1 cellular context compared by ENCODE assay signal in the genomic region with DNA sequence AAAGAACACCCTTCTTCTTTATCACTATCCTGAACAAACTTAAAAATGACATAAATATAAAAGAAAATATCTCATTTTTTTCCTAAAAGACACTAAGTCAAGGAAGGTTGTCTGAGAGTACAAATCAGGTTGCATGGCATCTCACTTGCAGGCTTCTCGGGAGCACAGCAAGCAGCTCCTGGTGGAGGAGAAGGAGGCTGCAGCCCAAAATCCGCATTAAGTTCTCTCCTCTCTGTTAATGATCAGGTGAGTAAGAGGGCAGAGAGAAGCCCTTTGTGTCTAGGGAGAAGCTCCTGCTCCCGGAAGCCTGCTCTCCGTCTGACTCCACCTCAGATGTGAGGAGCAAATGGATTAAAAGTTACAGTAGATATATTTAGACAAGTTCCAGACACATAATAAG.
TF ChIP-seq lines count a peak whose summit lies in the region.

No MANE protein-coding gene starts in this region.

TF ChIP-seq in HCT116, 20 proteins besides CTCF, POLR2A, EP300 and RAD21 (continued from another document):
- TF ChIP-seq, protein P1, sequence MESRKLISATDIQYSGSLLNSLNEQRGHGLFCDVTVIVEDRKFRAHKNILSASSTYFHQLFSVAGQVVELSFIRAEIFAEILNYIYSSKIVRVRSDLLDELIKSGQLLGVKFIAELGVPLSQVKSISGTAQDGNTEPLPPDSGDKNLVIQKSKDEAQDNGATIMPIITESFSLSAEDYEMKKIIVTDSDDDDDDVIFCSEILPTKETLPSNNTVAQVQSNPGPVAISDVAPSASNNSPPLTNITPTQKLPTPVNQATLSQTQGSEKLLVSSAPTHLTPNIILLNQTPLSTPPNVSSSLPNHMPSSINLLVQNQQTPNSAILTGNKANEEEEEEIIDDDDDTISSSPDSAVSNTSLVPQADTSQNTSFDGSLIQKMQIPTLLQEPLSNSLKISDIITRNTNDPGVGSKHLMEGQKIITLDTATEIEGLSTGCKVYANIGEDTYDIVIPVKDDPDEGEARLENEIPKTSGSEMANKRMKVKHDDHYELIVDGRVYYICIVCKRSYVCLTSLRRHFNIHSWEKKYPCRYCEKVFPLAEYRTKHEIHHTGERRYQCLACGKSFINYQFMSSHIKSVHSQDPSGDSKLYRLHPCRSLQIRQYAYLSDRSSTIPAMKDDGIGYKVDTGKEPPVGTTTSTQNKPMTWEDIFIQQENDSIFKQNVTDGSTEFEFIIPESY (IDR thresholded peaks at IDR 0.05; ENCODE audit: extremely low read depth, insufficient replicate concordance, low read length), result no peak
- TF ChIP-seq, protein P2, sequence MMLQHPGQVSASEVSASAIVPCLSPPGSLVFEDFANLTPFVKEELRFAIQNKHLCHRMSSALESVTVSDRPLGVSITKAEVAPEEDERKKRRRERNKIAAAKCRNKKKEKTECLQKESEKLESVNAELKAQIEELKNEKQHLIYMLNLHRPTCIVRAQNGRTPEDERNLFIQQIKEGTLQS (IDR thresholded peaks at IDR 0.05), result no peak
- TF ChIP-seq SP1 (IDR thresholded peaks at IDR 0.05; ENCODE audit: low read depth) (no peak), TCF7L2 (IDR thresholded peaks at IDR 0.05; ENCODE audit: borderline replicate concordance, extremely low read depth, insufficient read depth, insufficient read length) (no peak), ELF1 (IDR thresholded peaks at IDR 0.05; ENCODE audit: borderline replicate concordance, low read depth) (no peak), ZFX (IDR thresholded peaks at IDR 0.05) (no peak), SIN3A (IDR thresholded peaks at IDR 0.05; ENCODE audit: low read depth) (no peak), JUND (IDR thresholded peaks at IDR 0.05) (no peak), EZH2phosphoT487 (IDR thresholded peaks at IDR 0.05; ENCODE audit: borderline replicate concordance) (no peak), SRF (IDR thresholded peaks at IDR 0.05; ENCODE audit: low read depth) (no peak), EGR1 (IDR thresholded peaks at IDR 0.05; ENCODE audit: low read depth) (no peak)
- TF ChIP-seq, protein P3, sequence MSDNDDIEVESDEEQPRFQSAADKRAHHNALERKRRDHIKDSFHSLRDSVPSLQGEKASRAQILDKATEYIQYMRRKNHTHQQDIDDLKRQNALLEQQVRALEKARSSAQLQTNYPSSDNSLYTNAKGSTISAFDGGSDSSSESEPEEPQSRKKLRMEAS (IDR thresholded peaks at IDR 0.05), result no peak
